Comparison of ENCODE assay signal across 8 cellular contexts in the genomic region with DNA sequence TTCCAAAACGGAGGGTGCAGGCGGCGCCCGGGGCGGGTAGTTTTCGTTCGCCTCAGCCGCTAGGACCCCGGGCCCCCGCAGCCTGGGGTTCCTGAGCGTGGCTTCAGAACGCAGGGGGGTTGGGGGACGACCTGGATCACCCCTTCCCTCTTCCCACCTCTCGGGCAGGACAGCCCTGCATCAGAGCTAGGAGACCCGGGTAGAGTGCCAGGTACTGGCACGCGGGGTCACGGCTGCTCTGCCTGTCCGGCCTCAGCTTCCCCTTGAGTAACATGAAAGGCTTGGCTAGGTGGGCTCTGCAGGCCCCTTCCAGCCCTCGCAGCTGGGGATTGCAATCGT. TPM values are rescaled to one million over a fixed set of nuclear protein-coding genes. Genes with fewer than 3 reads are reported as not detected.
A peak's percentile ranks its signal among the peaks of the same experiment; 100 is the strongest.
DNase-seq lines count a peak whose midpoint lies in the region; ATAC-seq and TF ChIP-seq lines count a peak whose summit lies in the region.

No MANE protein-coding gene starts in this region.

- no CpG with 5 or more reads among the region's 21 CpGs for WGBS in IMR-90 (ENCODE audit: extremely low coverage in 2 of 2, insufficient read length in 1 of 2), 2 experiments

- BruUV-seq in IMR-90 (replicated peaks; lab: Mats Ljungman, UMichigan), result no TSS peak

- no peak overlapping the region; the same call in 1 of the 2 replicates for H3K56ac ChIP-seq in IMR-90 (ENCODE audit: extremely low read depth, insufficient read depth, low read length)

- H3K23ac ChIP-seq in IMR-90 (ENCODE audit: low read depth, low read length), result no peak overlapping the region

- peak overlapping the region; percentile 12; the same call in 1 of the 2 replicates for H4K5ac ChIP-seq in IMR-90 (ENCODE audit: low read depth, low read length)

- H4K91ac ChIP-seq in IMR-90 (ENCODE audit: insufficient read depth, low read depth, low read length), result no peak overlapping the region; the same call in 1 of the 2 replicates

- H4K20me1 ChIP-seq in IMR-90 (ENCODE audit: insufficient read depth, low read length), result peaks cover 3% of the 10 kb centered on the region; the same call in 1 of the 2 replicates

- DNase-seq in AG04450 (ENCODE audit: low read depth, low spot score) (no peak), IMR-90 (no peak), SW480 (ENCODE audit: low spot score) (no peak), NCI-H146 (lab: John Stamatoyannopoulos, UW) (no peak)
- no peak for DNase-seq in central memory CD8-positive, alpha-beta T cell (ENCODE audit: low spot score in 2 of 2)

- no peak overlapping the region for H2AK5ac ChIP-seq in IMR-90 (ENCODE audit: low read depth, low read length)

- no peak overlapping the region for H2BK20ac ChIP-seq in IMR-90 (ENCODE audit: low read depth, low read length)

- POLR2A ChIA-PET in AG04450 (lab: Yijun Ruan, JAX), result interaction anchor here (1.0 kb wide), 1 partner anchor 10 kb away, joined by 3 read pairs; no protein-coding TSS in a partner anchor
- POLR2A ChIA-PET in IMR-90 (lab: Charles Lee; ENCODE audit: unreplicated experiment), result no interaction called here

- no peak overlapping the region for H3K14ac ChIP-seq in IMR-90 (replicated peaks; ENCODE audit: low read depth, low read length)

- peaks cover 2% of the 10 kb centered on the region; the same call in 1 of the 2 replicates for H3K9me1 ChIP-seq in IMR-90 (ENCODE audit: insufficient read depth, low read length)

- peak overlapping the region; percentile 98 for H3K4me3 ChIP-seq in AG04450 (ENCODE audit: low read depth, low read length)
- H3K4me3 ChIP-seq in IMR-90 (ENCODE audit: insufficient read depth, low read depth, low read length), result peak overlapping the region; percentile 98
- H3K4me3 ChIP-seq in mucosa of rectum (ENCODE audit: low read length in 2 of 2), result peak overlapping the region; percentile 89 to 94

- peak overlapping the region; percentile 51 to 94; a peak in 2 of 4 replicates for H4K8ac ChIP-seq in IMR-90 (ENCODE audit: low read depth in 2 of 2, low read length in 2 of 2)

- intact Hi-C loops in IMR-90 (cut with micrococcal nuclease), result loop anchor here (2.0 kb wide), 1 partner anchor 43 kb away; a partner anchor contains a TSS

- H3K4me2 ChIP-seq in IMR-90 (ENCODE audit: low read depth, low read length), result peak overlapping the region; percentile 79

- H3K36me3 ChIP-seq in IMR-90 (ENCODE audit: control insufficient read depth, insufficient read depth, low read length) (no peaks in the 10 kb centered on the region), mucosa of rectum (ENCODE audit: control insufficient read depth in 2 of 2, insufficient read depth in 2 of 2, low read length in 2 of 2) (peaks cover 0 to 3% of the 10 kb centered on the region in 2 donors)

- H3K79me1 ChIP-seq in IMR-90 (ENCODE audit: low read depth in 1 of 2, low read length in 2 of 2), result peaks cover 24 to 42% of the 10 kb centered on the region in 2 experiments

- peak overlapping the region; percentile 92 for H3K27ac Mint-ChIP-seq in central memory CD8-positive, alpha-beta T cell (ENCODE audit: low read depth)

- no peak overlapping the region for H2BK5ac ChIP-seq in IMR-90 (ENCODE audit: low read depth, low read length, poor library complexity, severe bottlenecking)

- H2AK9ac ChIP-seq in IMR-90 (replicated peaks; ENCODE audit: low read depth, low read length, poor library complexity), result peak overlapping the region; percentile 91

- peak overlapping the region; percentile 27; the same call in 1 of the 2 replicates for H3K4ac ChIP-seq in IMR-90 (ENCODE audit: low read depth, low read length)

- TF ChIP-seq CTCF in AG04450 (IDR thresholded peaks at IDR 0.05; ENCODE audit: low read depth, low read length) (no peak), IMR-90 (conservative IDR thresholded peaks at IDR 0.05; ENCODE audit: low read depth, low read length) (no peak)

- dilution Hi-C loops in IMR-90 (cut with HindIII; ENCODE audit: low sequenced_read_pairs, unreplicated experiment), result no loop called here

- H3K9ac ChIP-seq in IMR-90 (ENCODE audit: low read depth, low read length) (peak overlapping the region; percentile 97), mucosa of rectum (ENCODE audit: low read depth in 1 of 2, low read length in 2 of 2) (peak overlapping the region; percentile 68 to 85)

- H3K27me3 Mint-ChIP-seq in central memory CD8-positive, alpha-beta T cell, result no peaks in the 10 kb centered on the region

- no peak for TF ChIP-seq RAD21 in IMR-90 (IDR thresholded peaks at IDR 0.05; ENCODE audit: low read length)

- no peak overlapping the region for H2BK120ac ChIP-seq in IMR-90 (ENCODE audit: low read depth, low read length)

- in situ Hi-C loops in IMR-90 (cut with MboI; ENCODE audit: low sequenced_read_pairs), result no loop called here

- H3K36me3 Mint-ChIP-seq in central memory CD8-positive, alpha-beta T cell (ENCODE audit: insufficient read depth), result peaks cover 11% of the 10 kb centered on the region

- peak overlapping the region; percentile 97 for H3K4me3 Mint-ChIP-seq in central memory CD8-positive, alpha-beta T cell

- CTCF ChIA-PET in AG04450 (lab: Charles Lee) (no interaction called here), IMR-90 (lab: Yijun Ruan, JAX) (interaction anchor here (0.6 to 1.4 kb wide), 4 partner anchors 9 to 45 kb away, joined by 3 to 4 read pairs (median 3); no protein-coding TSS in a partner anchor)

- ATAC-seq in IMR-90 (ENCODE audit: low read depth), result no peak
- no peak for ATAC-seq in central memory CD8-positive, alpha-beta T cell (replicated peaks; ENCODE audit: extremely low read depth, poor library complexity, severe bottlenecking)
- no peak for ATAC-seq in GM21528 (IDR thresholded peaks at IDR 0.05; ENCODE audit: low FRiP score, unreplicated experiment)
- ATAC-seq in HG02571 (IDR thresholded peaks at IDR 0.05; ENCODE audit: unreplicated experiment), result no peak

- H3K9me3 Mint-ChIP-seq in central memory CD8-positive, alpha-beta T cell, result no peaks in the 10 kb centered on the region

- TF ChIP-seq POLR2A in IMR-90 (IDR thresholded peaks at IDR 0.05; ENCODE audit: low read depth, low read length), result no peak

- no peak overlapping the region for H3K18ac ChIP-seq in IMR-90 (ENCODE audit: low read depth, low read length)

- peak overlapping the region; percentile 100 for H2AFZ ChIP-seq in IMR-90 (replicated peaks; ENCODE audit: low read length, poor library complexity)

- H3K4me1 Mint-ChIP-seq in central memory CD8-positive, alpha-beta T cell, result peaks cover 38% of the 10 kb centered on the region

- H3K27me3 ChIP-seq in AG04450 (ENCODE audit: control insufficient read depth, insufficient read depth, low read length) (no peaks in the 10 kb centered on the region), IMR-90 (ENCODE audit: control insufficient read depth, insufficient read depth, low read length) (no peaks in the 10 kb centered on the region), mucosa of rectum (ENCODE audit: control insufficient read depth in 2 of 2, insufficient read depth in 2 of 2, low read length in 2 of 2) (no peaks in the 10 kb centered on the region)

- H3K9me3 ChIP-seq in AG04450 (ENCODE audit: control insufficient read depth, insufficient read depth, low read length) (no peaks in the 10 kb centered on the region; the same call in 1 of the 2 replicates), IMR-90 (ENCODE audit: control insufficient read depth, insufficient read depth, low read length) (no peaks in the 10 kb centered on the region), mucosa of rectum (ENCODE audit: control insufficient read depth in 2 of 2, low read length in 2 of 2) (no peaks in the 10 kb centered on the region)

- no peak overlapping the region for H2BK15ac ChIP-seq in IMR-90 (ENCODE audit: low read depth, low read length)

- H3K27ac ChIP-seq in AG04450 (ENCODE audit: low read depth, low read length) (no peak overlapping the region), IMR-90 (ENCODE audit: insufficient read depth, low read length) (no peak overlapping the region; the same call in 1 of the 2 replicates), mucosa of rectum (ENCODE audit: low read depth in 2 of 2, low read length in 2 of 2) (peak overlapping the region; percentile 66 to 77)

- H3K4me1 ChIP-seq in IMR-90 (ENCODE audit: control insufficient read depth, insufficient read depth, low read length), result peaks cover 5% of the 10 kb centered on the region; the same call in 1 of the 2 replicates
- peaks cover 14 to 18% of the 10 kb centered on the region in 2 donors for H3K4me1 ChIP-seq in mucosa of rectum (ENCODE audit: control insufficient read depth in 2 of 2, insufficient read depth in 2 of 2, low read length in 2 of 2)

TF ChIP-seq in IMR-90, 13 proteins besides CTCF, POLR2A, EP300 and RAD21:
- TF ChIP-seq, protein P1, sequence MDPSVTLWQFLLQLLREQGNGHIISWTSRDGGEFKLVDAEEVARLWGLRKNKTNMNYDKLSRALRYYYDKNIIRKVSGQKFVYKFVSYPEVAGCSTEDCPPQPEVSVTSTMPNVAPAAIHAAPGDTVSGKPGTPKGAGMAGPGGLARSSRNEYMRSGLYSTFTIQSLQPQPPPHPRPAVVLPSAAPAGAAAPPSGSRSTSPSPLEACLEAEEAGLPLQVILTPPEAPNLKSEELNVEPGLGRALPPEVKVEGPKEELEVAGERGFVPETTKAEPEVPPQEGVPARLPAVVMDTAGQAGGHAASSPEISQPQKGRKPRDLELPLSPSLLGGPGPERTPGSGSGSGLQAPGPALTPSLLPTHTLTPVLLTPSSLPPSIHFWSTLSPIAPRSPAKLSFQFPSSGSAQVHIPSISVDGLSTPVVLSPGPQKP (IDR thresholded peaks at IDR 0.05; ENCODE audit: borderline replicate concordance, low read depth, low read length), result no peak
- TF ChIP-seq CHD1 (IDR thresholded peaks at IDR 0.05; ENCODE audit: low read depth, low read length) (no peak), NFE2L2 (IDR thresholded peaks at IDR 0.05; ENCODE audit: low read depth, low read length) (no peak)

RNA-seq across cellular contexts. Expression of a gene that starts 0.5 kb away (rescaled TPM):
- 6.9 TPM in 2 replicates for polyA plus RNA-seq in AG04450 (2011; rRNA removed)
- polyA minus RNA-seq in AG04450 (2011; rRNA and poly(A)+ RNA removed), result 4.6 and 5.8 TPM in 2 replicates
- 6.7 and 7.3 TPM in 2 replicates for total RNA-seq in IMR-90 (2012; rRNA removed)
- 6.5 and 8.2 TPM in 2 replicates for polyA plus RNA-seq in IMR-90 (2012; rRNA removed)
- polyA plus RNA-seq in IMR-90 (2012; cell fraction: cytosol; rRNA removed), result 4.6 and 5.5 TPM in 2 replicates
- polyA plus RNA-seq in IMR-90 (2012; cell fraction: nucleus; rRNA removed; ENCODE audit: low replicate concordance), result 19.8 and 20.2 TPM in 2 replicates

RNA-seq across cellular contexts. Expression of a gene that starts 0.7 kb away (rescaled TPM):
- 29.0 and 38.4 TPM in 2 replicates for polyA plus RNA-seq in AG04450 (2011; rRNA removed)
- 39.9 and 44.6 TPM in 2 replicates for polyA minus RNA-seq in AG04450 (2011; rRNA and poly(A)+ RNA removed)
- total RNA-seq in IMR-90 (2012; rRNA removed), result 14.3 and 20.0 TPM in 2 replicates
- 17.5 and 17.9 TPM in 2 replicates for polyA plus RNA-seq in IMR-90 (2012; rRNA removed)
- 5.9 and 7.6 TPM in 2 replicates for polyA plus RNA-seq in IMR-90 (2012; cell fraction: cytosol; rRNA removed)
- 17.7 and 21.7 TPM in 2 replicates for polyA plus RNA-seq in IMR-90 (2012; cell fraction: nucleus; rRNA removed; ENCODE audit: low replicate concordance)

RNA-seq across cellular contexts. Expression of a gene that starts 42.3 kb away (rescaled TPM):
- polyA plus RNA-seq in AG04450 (2011; rRNA removed) (19.4 and 20.7 TPM in 2 replicates), IMR-90 (2012; rRNA removed) (22.5 and 26.7 TPM in 2 replicates)
- polyA minus RNA-seq in AG04450 (2011; rRNA and poly(A)+ RNA removed), result 24.4 and 27.2 TPM in 2 replicates
- total RNA-seq in IMR-90 (2012; rRNA removed), result 45.7 and 49.7 TPM in 2 replicates
- 18.4 and 30.4 TPM in 2 replicates for polyA plus RNA-seq in IMR-90 (2012; cell fraction: cytosol; rRNA removed)
- polyA plus RNA-seq in IMR-90 (2012; cell fraction: nucleus; rRNA removed; ENCODE audit: low replicate concordance), result 41.8 and 56.3 TPM in 2 replicates

Comparison
In these comparisons a context has a peak if more than half of its experiments do, and no peak if none do; other contexts are left out.
1. H3K27ac ChIP-seq: peak in mucosa of rectum (2 of 2); none in AG04450 (single experiment) and IMR-90 (single experiment).
2. Peak in every context shown above with its lines, with median percentiles within 50 percentile points of each other: H3K4me3 ChIP-seq.